14 cellular contexts compared by ENCODE assay signal in the genomic region with DNA sequence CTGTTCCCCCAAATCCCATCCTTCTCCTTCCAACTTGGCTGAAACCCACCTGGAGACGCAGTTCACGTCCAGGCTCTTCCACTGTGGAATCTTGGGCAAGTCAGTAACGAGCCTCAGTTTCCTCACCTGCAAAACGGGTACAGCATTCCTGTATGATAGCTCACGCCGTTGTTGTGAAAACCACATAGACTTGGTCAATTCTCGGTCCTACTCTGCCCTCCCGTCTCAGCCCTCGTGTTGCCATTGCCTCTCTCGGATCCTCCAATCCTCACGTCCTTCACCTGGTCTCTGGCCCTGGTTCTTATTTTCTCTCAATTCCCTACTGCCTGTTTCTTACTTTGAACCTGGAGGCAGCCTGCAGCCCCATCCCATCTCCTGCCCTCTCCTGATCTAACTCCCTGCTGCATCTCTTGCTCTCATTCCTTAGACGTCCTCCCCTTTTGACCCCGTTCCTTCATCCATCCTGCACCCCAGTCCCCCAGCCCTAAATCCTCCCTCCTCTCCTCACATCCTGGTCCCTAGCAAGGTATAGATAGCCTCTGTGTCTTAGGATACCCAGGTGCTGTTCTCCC. TPM values are rescaled to one million over a fixed set of nuclear protein-coding genes. Genes with fewer than 3 reads are reported as not detected.
DNase-seq lines count a peak whose midpoint lies in the region; ATAC-seq and TF ChIP-seq lines count a peak whose summit lies in the region.
"Had no signal": no experiment of that assay in that cellular context is flagged by ENCODE, and none has a peak within 500 bp of the region (broad histone marks: within the 10 kb centered on the region; RNA-seq: fewer than 3 reads in every experiment).

No MANE protein-coding gene starts in this region.

- DNase-seq in activated naive CD4-positive, alpha-beta T cell treated with anti-CD3 and anti-CD28 coated beads for 36 hours = no peak
- DNase-seq in stimulated activated effector memory CD8-positive, alpha-beta T cell treated with anti-CD3 and anti-CD28 coated beads, Interleukin-12 subunit alpha, Interleukin-12 subunit beta, amount 100 ng/mL, for 72 hours (ENCODE audit: low spot score in 2 of 2) = peak in 1 of 2 donors; percentile 56
- no peak for DNase-seq in ACHN
- no peak for DNase-seq in kidney glomerular epithelial cell (lab: John Stamatoyannopoulos, UW)
- no peak for DNase-seq in NCI-H69 (lab: John Stamatoyannopoulos, UW)
- DNase-seq: brain microvascular endothelial cell, HFFc6, NCI-H187 treated with DMSO at 0.1 percent for 48 hours, NCI-H82 had no signal

- peak overlapping the region; percentile 9 for H3K27ac Mint-ChIP-seq in activated naive CD4-positive, alpha-beta T cell treated with anti-CD3 and anti-CD28 coated beads, Interleukin-2, amount 50 U/mL, for 24 hours
- no peak overlapping the region for H3K27ac Mint-ChIP-seq in activated naive CD4-positive, alpha-beta T cell treated with anti-CD3 and anti-CD28 coated beads for 36 hours
- no peak overlapping the region for H3K27ac Mint-ChIP-seq in stimulated activated effector memory CD8-positive, alpha-beta T cell treated with anti-CD3 and anti-CD28 coated beads, Interleukin-12 subunit alpha, Interleukin-12 subunit beta, amount 100 ng/mL, for 72 hours
- H3K27ac Mint-ChIP-seq: HFFc6 had no signal

- CTCF ChIA-PET in activated naive CD4-positive, alpha-beta T cell treated with anti-CD3 and anti-CD28 coated beads for 36 hours (lab: Charles Lee) = interaction anchor here (1.1 kb wide), 1 partner anchor 91 kb away, joined by 4 read pairs; no protein-coding TSS in a partner anchor

- peak overlapping the region; percentile 62 for H3K4me3 Mint-ChIP-seq in activated naive CD4-positive, alpha-beta T cell treated with anti-CD3 and anti-CD28 coated beads, Interleukin-2, amount 50 U/mL, for 24 hours
- no peak overlapping the region for H3K4me3 Mint-ChIP-seq in activated naive CD4-positive, alpha-beta T cell treated with anti-CD3 and anti-CD28 coated beads for 36 hours
- peak overlapping the region; percentile 72 for H3K4me3 Mint-ChIP-seq in stimulated activated effector memory CD8-positive, alpha-beta T cell treated with anti-CD3 and anti-CD28 coated beads, Interleukin-12 subunit alpha, Interleukin-12 subunit beta, amount 100 ng/mL, for 72 hours
- H3K4me3 Mint-ChIP-seq: HFFc6 had no signal

- H3K36me3 ChIP-seq in iPS-18a (ENCODE audit: control insufficient read depth, low read depth, low read length) = no peaks in the 10 kb centered on the region
- H3K36me3 ChIP-seq: brain microvascular endothelial cell had no signal

- peaks cover 33% of the 10 kb centered on the region for H3K27me3 ChIP-seq in iPS-18a (ENCODE audit: control insufficient read depth, insufficient read depth, low read length)

- H3K4me1 Mint-ChIP-seq in activated naive CD4-positive, alpha-beta T cell treated with anti-CD3 and anti-CD28 coated beads, Interleukin-2, amount 50 U/mL, for 24 hours = peaks cover 22% of the 10 kb centered on the region
- H3K4me1 Mint-ChIP-seq in activated naive CD4-positive, alpha-beta T cell treated with anti-CD3 and anti-CD28 coated beads for 36 hours (ENCODE audit: low read depth) = peaks cover 18% of the 10 kb centered on the region
- peaks cover 24% of the 10 kb centered on the region for H3K4me1 Mint-ChIP-seq in stimulated activated effector memory CD8-positive, alpha-beta T cell treated with anti-CD3 and anti-CD28 coated beads, Interleukin-12 subunit alpha, Interleukin-12 subunit beta, amount 100 ng/mL, for 72 hours

- H3K27ac ChIP-seq in iPS-18a (ENCODE audit: low read length) = no peak overlapping the region
- H3K27ac ChIP-seq: brain microvascular endothelial cell, parathyroid adenoma had no signal

- in situ Hi-C loops in ACHN (cut with HindIII; ENCODE audit: low pct_ligation_motif_present, low pct_unique_long_range_greater_than_20kb, low sequenced_read_pairs) = no loop called here

- peak overlapping the region; percentile 70 for H3K4me3 ChIP-seq in iPS-18a (ENCODE audit: low read length)

- H3K27me3 Mint-ChIP-seq in activated naive CD4-positive, alpha-beta T cell treated with anti-CD3 and anti-CD28 coated beads, Interleukin-2, amount 50 U/mL, for 24 hours = peaks cover 47% of the 10 kb centered on the region
- peaks cover 49% of the 10 kb centered on the region for H3K27me3 Mint-ChIP-seq in activated naive CD4-positive, alpha-beta T cell treated with anti-CD3 and anti-CD28 coated beads for 36 hours (ENCODE audit: low read depth)

- no peak overlapping the region for H3K9ac ChIP-seq in iPS-18a (ENCODE audit: low read length)
- H3K9ac ChIP-seq: parathyroid adenoma had no signal

- intact Hi-C loops in activated naive CD4-positive, alpha-beta T cell treated with anti-CD3 and anti-CD28 coated beads for 36 hours (cut with micrococcal nuclease) = loop anchor here (5.0 kb wide), 2 partner anchors 50 to 165 kb away; no protein-coding TSS in a partner anchor

- H3K9me3 ChIP-seq in iPS-18a (ENCODE audit: control insufficient read depth, low read depth, low read length) = no peaks in the 10 kb centered on the region

- H3K36me3 Mint-ChIP-seq in activated naive CD4-positive, alpha-beta T cell treated with anti-CD3 and anti-CD28 coated beads, Interleukin-2, amount 50 U/mL, for 24 hours = no peaks in the 10 kb centered on the region
- no peaks in the 10 kb centered on the region for H3K36me3 Mint-ChIP-seq in activated naive CD4-positive, alpha-beta T cell treated with anti-CD3 and anti-CD28 coated beads for 36 hours (ENCODE audit: low read depth)
- peaks cover 4% of the 10 kb centered on the region for H3K36me3 Mint-ChIP-seq in stimulated activated effector memory CD8-positive, alpha-beta T cell treated with anti-CD3 and anti-CD28 coated beads, Interleukin-12 subunit alpha, Interleukin-12 subunit beta, amount 100 ng/mL, for 72 hours

- H3K4me1 ChIP-seq in iPS-18a (ENCODE audit: control insufficient read depth, low read depth, low read length) = peaks cover 26% of the 10 kb centered on the region
- H3K4me1 ChIP-seq: parathyroid adenoma had no signal

- peak; percentile 3; the same call in 1 of the 3 replicates for ATAC-seq in SK-N-SH treated with all-trans-retinoic acid at 6 μM for 48 hours
- ATAC-seq in stimulated activated effector memory CD8-positive, alpha-beta T cell treated with anti-CD3 and anti-CD28 coated beads, Interleukin-12 subunit alpha, Interleukin-12 subunit beta, amount 100 ng/mL, for 72 hours = no peak

- H3K9me3 Mint-ChIP-seq in activated naive CD4-positive, alpha-beta T cell treated with anti-CD3 and anti-CD28 coated beads, Interleukin-2, amount 50 U/mL, for 24 hours = no peaks in the 10 kb centered on the region
- H3K9me3 Mint-ChIP-seq in activated naive CD4-positive, alpha-beta T cell treated with anti-CD3 and anti-CD28 coated beads for 36 hours = no peaks in the 10 kb centered on the region
- H3K9me3 Mint-ChIP-seq in stimulated activated effector memory CD8-positive, alpha-beta T cell treated with anti-CD3 and anti-CD28 coated beads, Interleukin-12 subunit alpha, Interleukin-12 subunit beta, amount 100 ng/mL, for 72 hours = no peaks in the 10 kb centered on the region
- H3K9me3 Mint-ChIP-seq: HFFc6 had no signal

TF ChIP-seq in SK-N-SH treated with all-trans-retinoic acid at 6 μM for 48 hours, 23 proteins besides CTCF, POLR2A, EP300 and RAD21:
- TF ChIP-seq ESRRG (CRISPR knock-in tag; IDR thresholded peaks at IDR 0.05) = no peak
- no peak for TF ChIP-seq ZC3H10 (CRISPR knock-in tag; IDR thresholded peaks at IDR 0.05)
- TF ChIP-seq RARB (CRISPR knock-in tag; IDR thresholded peaks at IDR 0.05) = no peak
TF ChIP-seq in SK-N-SH treated with all-trans-retinoic acid at 6 μM for 48 hours: peak in this region for 0.

RNA-seq across cellular contexts. Expression of a gene that starts 2.0 kb away (rescaled TPM):
- not detected for total RNA-seq in activated naive CD4-positive, alpha-beta T cell treated with anti-CD3 and anti-CD28 coated beads for 36 hours
- total RNA-seq: lower leg skin had no signal

RNA-seq across cellular contexts. Expression of a gene that starts 18.0 kb away (rescaled TPM):
- not detected for total RNA-seq in activated naive CD4-positive, alpha-beta T cell treated with anti-CD3 and anti-CD28 coated beads for 36 hours
- total RNA-seq: HFFc6 had no signal

RNA-seq across cellular contexts. Expression of a gene that starts 52.5 kb away (rescaled TPM):
- not detected for total RNA-seq in activated naive CD4-positive, alpha-beta T cell treated with anti-CD3 and anti-CD28 coated beads for 36 hours
- total RNA-seq: HFFc6, lower leg skin had no signal
